In the genomic region with DNA sequence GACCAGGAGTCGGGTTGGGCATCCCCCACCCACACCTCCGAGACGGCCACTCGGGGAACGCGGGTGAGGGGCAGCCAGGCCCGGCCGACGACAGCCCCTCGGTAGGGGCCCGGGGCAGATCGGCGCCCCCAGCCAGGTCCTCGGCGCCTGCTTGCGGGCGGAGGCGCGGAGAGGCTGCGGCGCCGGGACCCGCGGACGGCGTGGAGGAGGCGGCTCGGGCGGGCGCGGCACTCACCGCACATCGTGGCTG, we compare ENCODE assay signal across 8 cellular contexts. TPM values are rescaled to one million over a fixed set of nuclear protein-coding genes. Genes with fewer than 3 reads are reported as not detected.
DNase-seq lines count a peak whose midpoint lies in the region; ATAC-seq and TF ChIP-seq lines count a peak whose summit lies in the region.

No MANE protein-coding gene starts in this region.

- POLR2A ChIA-PET in CD4-positive, alpha-beta memory T cell (lab: Charles Lee; ENCODE audit: partially characterized antibody), result interaction anchor here (1.0 kb wide), 1 partner anchor 60 kb away, joined by 6 read pairs; a partner anchor contains a TSS

- no peak overlapping the region for H3K27ac Mint-ChIP-seq in endodermal cell
- H3K27ac Mint-ChIP-seq in CD4-positive, alpha-beta memory T cell, result no peak overlapping the region

- H3K4ac ChIP-seq in trophoblast cell (ENCODE audit: low read depth, low read length), result no peak overlapping the region

- H3K27me3 ChIP-seq in endodermal cell (ENCODE audit: control insufficient read depth, insufficient read depth, low read length, poor library complexity, severe bottlenecking), result peaks cover 19% of the 10 kb centered on the region
- H3K27me3 ChIP-seq in trophoblast cell (ENCODE audit: insufficient read depth, low read length), result peaks cover 25% of the 10 kb centered on the region
- peaks cover 17% of the 10 kb centered on the region for H3K27me3 ChIP-seq in CD4-positive, alpha-beta memory T cell (ENCODE audit: insufficient read depth, low read length)

- H4K91ac ChIP-seq in trophoblast cell (ENCODE audit: low read depth, low read length), result no peak overlapping the region

- no peak overlapping the region for H2AK5ac ChIP-seq in trophoblast cell (ENCODE audit: low read length)

- no peak for TF ChIP-seq CTCF in endodermal cell (conservative IDR thresholded peaks at IDR 0.05)

- no peaks in the 10 kb centered on the region for H3K9me3 Mint-ChIP-seq in endodermal cell
- H3K9me3 Mint-ChIP-seq in CD4-positive, alpha-beta memory T cell, result no peaks in the 10 kb centered on the region

- H3K36me3 Mint-ChIP-seq in endodermal cell (ENCODE audit: low read depth), result no peaks in the 10 kb centered on the region
- no peaks in the 10 kb centered on the region for H3K36me3 Mint-ChIP-seq in CD4-positive, alpha-beta memory T cell

- H2BK12ac ChIP-seq in trophoblast cell (ENCODE audit: low read length), result no peak overlapping the region

- H3K9ac ChIP-seq in endodermal cell (ENCODE audit: extremely low read depth, low read length, poor library complexity, severe bottlenecking) (peak overlapping the region; percentile 60), trophoblast cell (ENCODE audit: low read length) (no peak overlapping the region)

- H3K4me1 Mint-ChIP-seq in endodermal cell, result peaks cover 30% of the 10 kb centered on the region
- peaks cover 2 to 13% (median 5%) of the 10 kb centered on the region in 4 donors for H3K4me1 Mint-ChIP-seq in CD4-positive, alpha-beta memory T cell

- H3K4me3 Mint-ChIP-seq in endodermal cell, result peak overlapping the region; percentile 64
- H3K4me3 Mint-ChIP-seq in CD4-positive, alpha-beta memory T cell, result no peak overlapping the region

- H2BK5ac ChIP-seq in trophoblast cell (ENCODE audit: low read depth, low read length, poor library complexity), result no peak overlapping the region

- H3K4me1 ChIP-seq in endodermal cell (ENCODE audit: control insufficient read depth, insufficient read depth, low read length) (peaks cover 14% of the 10 kb centered on the region), trophoblast cell (ENCODE audit: control insufficient read depth in 1 of 2, insufficient read depth in 2 of 2, low read length in 2 of 2) (peaks cover 15 to 16% of the 10 kb centered on the region in 2 experiments)
- H3K4me1 ChIP-seq in CD4-positive, alpha-beta memory T cell (ENCODE audit: insufficient read depth, low read length), result peaks cover 9% of the 10 kb centered on the region

- H4K8ac ChIP-seq in trophoblast cell (ENCODE audit: low read depth, low read length), result no peak overlapping the region

- H3K18ac ChIP-seq in trophoblast cell (ENCODE audit: low read length), result no peak overlapping the region

- no peaks in the 10 kb centered on the region for H3K79me2 ChIP-seq in trophoblast cell (ENCODE audit: control insufficient read depth, insufficient read depth, low read length, poor library complexity)

- ATAC-seq in GM19035 (IDR thresholded peaks at IDR 0.05; ENCODE audit: unreplicated experiment) (peak; percentile 28), HG03354 (IDR thresholded peaks at IDR 0.05; ENCODE audit: poor library complexity, severe bottlenecking, unreplicated experiment) (peak; percentile 21), GM21367 (IDR thresholded peaks at IDR 0.05; ENCODE audit: unreplicated experiment) (no peak)

- no peak overlapping the region for H2AFZ ChIP-seq in trophoblast cell (ENCODE audit: insufficient read depth, low read length, poor library complexity)

- WGBS in endodermal cell (ENCODE audit: insufficient coverage in 1 of 2, insufficient read length in 1 of 2), 2 experiments, result 0% methylated on average over 17 to 33 of the region's 33 CpGs
- WGBS in trophoblast cell (ENCODE audit: extremely low coverage, insufficient coverage, insufficient read length), result no CpG with 5 or more reads among the region's 33 CpGs

- H2BK120ac ChIP-seq in trophoblast cell (ENCODE audit: insufficient read depth, low read length, poor library complexity), result no peak overlapping the region

- H3K4me2 ChIP-seq in trophoblast cell (ENCODE audit: low read length), result peak overlapping the region; percentile 89

- CTCF ChIA-PET in CD4-positive, alpha-beta memory T cell (lab: Charles Lee; ENCODE audit: partially characterized antibody), result interaction anchor here (0.9 kb wide), 1 partner anchor 24 kb away, joined by 3 read pairs; no protein-coding TSS in a partner anchor

- H3K9me3 ChIP-seq in endodermal cell (ENCODE audit: control insufficient read depth, low read length) (no peaks in the 10 kb centered on the region), trophoblast cell (ENCODE audit: insufficient read depth, low read depth, low read length) (peaks cover 7% of the 10 kb centered on the region)
- H3K9me3 ChIP-seq in CD4-positive, alpha-beta memory T cell (ENCODE audit: control insufficient read depth in 1 of 2, low read length in 2 of 2), result no peaks in the 10 kb centered on the region

- no peaks in the 10 kb centered on the region for H3K79me1 ChIP-seq in trophoblast cell (ENCODE audit: low read length)

- DNase-seq in endodermal cell, result no peak
- DNase-seq in trophoblast cell, result no peak
- DNase-seq in SIG-M5 treated with dmso at 0.1 percent for 504 hours (lab: John Stamatoyannopoulos, UW; ENCODE audit: unreplicated experiment), result no peak
- no peak for DNase-seq in CD4-positive, alpha-beta memory T cell
- no peak for DNase-seq in COLO668 (lab: John Stamatoyannopoulos, UW; ENCODE audit: unreplicated experiment)

- H3K4me3 ChIP-seq in endodermal cell (ENCODE audit: low read length) (peak overlapping the region; percentile 86), trophoblast cell (ENCODE audit: low read depth, low read length) (peak overlapping the region; percentile 73)
- peak overlapping the region in 1 of 2 donors; percentile 68 for H3K4me3 ChIP-seq in CD4-positive, alpha-beta memory T cell (ENCODE audit: low read length in 2 of 2)

- no peak overlapping the region for H3K14ac ChIP-seq in trophoblast cell (ENCODE audit: low read length)

- no peak overlapping the region for H4K12ac ChIP-seq in trophoblast cell (ENCODE audit: low read depth, low read length)

- H3K23ac ChIP-seq in trophoblast cell (ENCODE audit: low read length), result no peak overlapping the region

- H3K27ac ChIP-seq in endodermal cell (ENCODE audit: low read depth, low read length), result no peak overlapping the region
- H3K27ac ChIP-seq in trophoblast cell (ENCODE audit: low read depth, low read length), result no peak overlapping the region
- no peak overlapping the region for H3K27ac ChIP-seq in CD4-positive, alpha-beta memory T cell (ENCODE audit: low read depth, low read length)

- intact Hi-C loops in CD4-positive, alpha-beta memory T cell (cut with micrococcal nuclease), result loop anchor here (1.0 kb wide), 1 partner anchor 60 kb away; no protein-coding TSS in a partner anchor

- no peaks in the 10 kb centered on the region for H3K36me3 ChIP-seq in endodermal cell (ENCODE audit: control insufficient read depth, insufficient read depth, low read length)
- H3K36me3 ChIP-seq in trophoblast cell (ENCODE audit: control insufficient read depth in 1 of 2, insufficient read depth in 2 of 2, low read length in 2 of 2), result no peaks in the 10 kb centered on the region
- H3K36me3 ChIP-seq in CD4-positive, alpha-beta memory T cell (ENCODE audit: insufficient read depth, low read length), result no peaks in the 10 kb centered on the region

- peaks cover 38% of the 10 kb centered on the region for H3K27me3 Mint-ChIP-seq in endodermal cell (ENCODE audit: insufficient read depth)
- H3K27me3 Mint-ChIP-seq in CD4-positive, alpha-beta memory T cell, result peaks cover 22 to 26% of the 10 kb centered on the region in 2 donors

RNA-seq across cellular contexts. Expression of a gene that starts 0.2 kb away (rescaled TPM):
- 10 to 100 TPM; 19.5 to 37.3 TPM for total RNA-seq in endodermal cell
- polyA plus RNA-seq in endodermal cell (2013, experiment 1 of 2), result 26.7 TPM
- polyA plus RNA-seq in endodermal cell (2013, experiment 2 of 2), result 23.6 TPM
- 7.6 and 8.2 TPM in 2 replicates for polyA plus RNA-seq in trophoblast cell (2013)
- total RNA-seq in CD4-positive, alpha-beta memory T cell, result under 1 TPM; 0.12 to 1.00 TPM
- under 1 TPM in 1 of 2 donors, not detected in 1; 0.13 TPM for polyA plus RNA-seq in CD4-positive, alpha-beta memory T cell

Comparison
In these comparisons a context has a peak if more than half of its experiments do, and no peak if none do; other contexts are left out.
1. RNA of a gene that starts 0.2 kb away (total RNA-seq): 19.5 to 37.3 TPM in endodermal cell; 0.12 to 1.00 TPM in CD4-positive, alpha-beta memory T cell; every median in the first group is over 10 times any median in the second.